In the genomic region with DNA sequence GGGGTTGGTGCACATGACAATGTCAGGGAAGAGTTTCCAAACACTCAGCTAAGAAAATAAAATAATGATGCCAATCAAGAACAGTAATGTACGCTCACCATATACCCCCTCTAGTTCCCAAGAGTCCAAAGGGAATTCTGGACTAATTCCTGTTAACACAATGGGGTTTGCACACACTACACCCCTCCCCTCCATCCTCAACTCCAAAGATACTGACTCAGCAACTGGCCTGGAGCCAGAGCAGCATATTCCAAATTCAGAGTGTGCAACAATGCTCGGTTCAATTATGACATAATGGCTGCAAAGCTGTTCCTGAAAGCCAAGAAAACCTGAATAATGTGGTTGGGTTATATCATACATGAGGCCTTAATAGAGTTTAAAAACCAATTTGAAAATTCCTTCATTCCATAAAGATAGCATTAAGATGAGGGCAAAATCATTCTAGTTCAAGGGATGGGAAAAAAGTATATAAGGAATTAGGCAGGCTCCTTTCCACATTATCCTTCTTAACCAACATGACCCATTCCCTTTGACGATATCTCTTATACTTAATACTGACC, we compare ENCODE assay signal across 16 cellular contexts. TPM values are rescaled to one million over a fixed set of nuclear protein-coding genes. Genes with fewer than 3 reads are reported as not detected.
DNase-seq lines count a peak whose midpoint lies in the region; ATAC-seq, FAIRE-seq and TF ChIP-seq lines count a peak whose summit lies in the region.
"Had no signal": no experiment of that assay in that cellular context is flagged by ENCODE, and none has a peak within 500 bp of the region (broad histone marks: within the 10 kb centered on the region; RNA-seq: fewer than 3 reads in every experiment).

No MANE protein-coding gene starts in this region.

- DNase-seq in NCI-H1694 (lab: John Stamatoyannopoulos, UW): peak; percentile 14
- no peak for DNase-seq in NCI-H1694 treated with DMSO at 0.1 percent for 48 hours (lab: John Stamatoyannopoulos, UW)
- peak; percentile 73 for DNase-seq in RCC 7860 (ENCODE audit: low spot score)
- peak; percentile 33 for DNase-seq in epithelial cell of proximal tubule (ENCODE audit: low read depth)
- DNase-seq in pulmonary artery endothelial cell (ENCODE audit: low read depth, low spot score): peak; percentile 52
- DNase-seq in WTC11 (ENCODE audit: low spot score): no peak
- DNase-seq in stimulated activated CD4-positive, alpha-beta T cell treated with anti-CD3 and anti-CD28 coated beads, Interleukin-4, amount 100 ng/mL, for 24 hours: no peak
- DNase-seq: activated CD4-positive, alpha-beta T cell treated with anti-CD3 and anti-CD28 coated beads for 1 hour; activated T-cell treated with anti-CD3 and anti-CD28 coated beads, Interleukin-2, amount 50 U/mL, for 24 hours; COR-L47; effector CD8-positive, alpha-beta T cell; stimulated activated CD8-positive, alpha-beta memory T cell treated with anti-CD3 and anti-CD28 coated beads, Interleukin-4, amount 100 ng/mL, for 48 hours had no signal

- H3K36me3 Mint-ChIP-seq in WTC11: no peaks in the 10 kb centered on the region

- H3K4me3 ChIP-seq in epithelial cell of proximal tubule (ENCODE audit: low read depth, low read length): no peak overlapping the region
- H3K4me3 ChIP-seq: lung, tibial nerve had no signal

- H3K9me3 Mint-ChIP-seq in WTC11: no peaks in the 10 kb centered on the region

- CTCF ChIA-PET in WTC11 (lab: Charles Lee): no interaction called here

- FAIRE-seq in RCC 7860 (lab: Jason Lieb, UNC): peak; percentile 66
- FAIRE-seq: A204.1 had no signal

- H3K4me1 Mint-ChIP-seq in WTC11: peaks cover 40% of the 10 kb centered on the region

- TF ChIP-seq CTCF in epithelial cell of proximal tubule (conservative IDR thresholded peaks at IDR 0.05; ENCODE audit: low read depth, low read length) (no peak), WTC11 (IDR thresholded peaks at IDR 0.05) (no peak)

- H3K27ac Mint-ChIP-seq in WTC11: no peak overlapping the region
- H3K27ac Mint-ChIP-seq: activated T-cell treated with anti-CD3 and anti-CD28 coated beads, Interleukin-2, amount 50 U/mL, for 24 hours had no signal

- no peak overlapping the region for H3K4me3 Mint-ChIP-seq in WTC11
- H3K4me3 Mint-ChIP-seq: activated T-cell treated with anti-CD3 and anti-CD28 coated beads, Interleukin-2, amount 50 U/mL, for 24 hours had no signal

- ATAC-seq in WTC11 (no peak), HG03378 (IDR thresholded peaks at IDR 0.05; ENCODE audit: unreplicated experiment) (no peak)

- POLR2A ChIA-PET in WTC11 (lab: Charles Lee): no interaction called here

- no peaks in the 10 kb centered on the region; the same call in 1 of the 2 replicates for H3K27me3 Mint-ChIP-seq in WTC11 (ENCODE audit: low read depth)
- H3K27me3 Mint-ChIP-seq: activated T-cell treated with anti-CD3 and anti-CD28 coated beads, Interleukin-2, amount 50 U/mL, for 24 hours had no signal

TF ChIP-seq in WTC11, 78 proteins besides CTCF, POLR2A, EP300 and RAD21:
- TF ChIP-seq, protein P1, sequence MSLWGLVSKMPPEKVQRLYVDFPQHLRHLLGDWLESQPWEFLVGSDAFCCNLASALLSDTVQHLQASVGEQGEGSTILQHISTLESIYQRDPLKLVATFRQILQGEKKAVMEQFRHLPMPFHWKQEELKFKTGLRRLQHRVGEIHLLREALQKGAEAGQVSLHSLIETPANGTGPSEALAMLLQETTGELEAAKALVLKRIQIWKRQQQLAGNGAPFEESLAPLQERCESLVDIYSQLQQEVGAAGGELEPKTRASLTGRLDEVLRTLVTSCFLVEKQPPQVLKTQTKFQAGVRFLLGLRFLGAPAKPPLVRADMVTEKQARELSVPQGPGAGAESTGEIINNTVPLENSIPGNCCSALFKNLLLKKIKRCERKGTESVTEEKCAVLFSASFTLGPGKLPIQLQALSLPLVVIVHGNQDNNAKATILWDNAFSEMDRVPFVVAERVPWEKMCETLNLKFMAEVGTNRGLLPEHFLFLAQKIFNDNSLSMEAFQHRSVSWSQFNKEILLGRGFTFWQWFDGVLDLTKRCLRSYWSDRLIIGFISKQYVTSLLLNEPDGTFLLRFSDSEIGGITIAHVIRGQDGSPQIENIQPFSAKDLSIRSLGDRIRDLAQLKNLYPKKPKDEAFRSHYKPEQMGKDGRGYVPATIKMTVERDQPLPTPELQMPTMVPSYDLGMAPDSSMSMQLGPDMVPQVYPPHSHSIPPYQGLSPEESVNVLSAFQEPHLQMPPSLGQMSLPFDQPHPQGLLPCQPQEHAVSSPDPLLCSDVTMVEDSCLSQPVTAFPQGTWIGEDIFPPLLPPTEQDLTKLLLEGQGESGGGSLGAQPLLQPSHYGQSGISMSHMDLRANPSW (CRISPR knock-in tag; conservative IDR thresholded peaks at IDR 0.05; ENCODE audit: low read depth): no peak
- TF ChIP-seq ZBTB21 (CRISPR knock-in tag; IDR thresholded peaks at IDR 0.05; ENCODE audit: borderline replicate concordance) (no peak), ATF6 (CRISPR knock-in tag; IDR thresholded peaks at IDR 0.05) (no peak), ZNF232 (CRISPR knock-in tag; IDR thresholded peaks at IDR 0.05) (no peak), NR2C2 (CRISPR knock-in tag; IDR thresholded peaks at IDR 0.05) (no peak), NR3C1 (CRISPR knock-in tag; conservative IDR thresholded peaks at IDR 0.05; ENCODE audit: low read depth) (no peak), MXD4 (CRISPR knock-in tag; IDR thresholded peaks at IDR 0.05; ENCODE audit: borderline replicate concordance) (no peak), OVOL2 (CRISPR knock-in tag; IDR thresholded peaks at IDR 0.05; ENCODE audit: borderline replicate concordance) (no peak), CDX4 (CRISPR knock-in tag; IDR thresholded peaks at IDR 0.05; ENCODE audit: borderline replicate concordance) (no peak)
- TF ChIP-seq, protein P2, sequence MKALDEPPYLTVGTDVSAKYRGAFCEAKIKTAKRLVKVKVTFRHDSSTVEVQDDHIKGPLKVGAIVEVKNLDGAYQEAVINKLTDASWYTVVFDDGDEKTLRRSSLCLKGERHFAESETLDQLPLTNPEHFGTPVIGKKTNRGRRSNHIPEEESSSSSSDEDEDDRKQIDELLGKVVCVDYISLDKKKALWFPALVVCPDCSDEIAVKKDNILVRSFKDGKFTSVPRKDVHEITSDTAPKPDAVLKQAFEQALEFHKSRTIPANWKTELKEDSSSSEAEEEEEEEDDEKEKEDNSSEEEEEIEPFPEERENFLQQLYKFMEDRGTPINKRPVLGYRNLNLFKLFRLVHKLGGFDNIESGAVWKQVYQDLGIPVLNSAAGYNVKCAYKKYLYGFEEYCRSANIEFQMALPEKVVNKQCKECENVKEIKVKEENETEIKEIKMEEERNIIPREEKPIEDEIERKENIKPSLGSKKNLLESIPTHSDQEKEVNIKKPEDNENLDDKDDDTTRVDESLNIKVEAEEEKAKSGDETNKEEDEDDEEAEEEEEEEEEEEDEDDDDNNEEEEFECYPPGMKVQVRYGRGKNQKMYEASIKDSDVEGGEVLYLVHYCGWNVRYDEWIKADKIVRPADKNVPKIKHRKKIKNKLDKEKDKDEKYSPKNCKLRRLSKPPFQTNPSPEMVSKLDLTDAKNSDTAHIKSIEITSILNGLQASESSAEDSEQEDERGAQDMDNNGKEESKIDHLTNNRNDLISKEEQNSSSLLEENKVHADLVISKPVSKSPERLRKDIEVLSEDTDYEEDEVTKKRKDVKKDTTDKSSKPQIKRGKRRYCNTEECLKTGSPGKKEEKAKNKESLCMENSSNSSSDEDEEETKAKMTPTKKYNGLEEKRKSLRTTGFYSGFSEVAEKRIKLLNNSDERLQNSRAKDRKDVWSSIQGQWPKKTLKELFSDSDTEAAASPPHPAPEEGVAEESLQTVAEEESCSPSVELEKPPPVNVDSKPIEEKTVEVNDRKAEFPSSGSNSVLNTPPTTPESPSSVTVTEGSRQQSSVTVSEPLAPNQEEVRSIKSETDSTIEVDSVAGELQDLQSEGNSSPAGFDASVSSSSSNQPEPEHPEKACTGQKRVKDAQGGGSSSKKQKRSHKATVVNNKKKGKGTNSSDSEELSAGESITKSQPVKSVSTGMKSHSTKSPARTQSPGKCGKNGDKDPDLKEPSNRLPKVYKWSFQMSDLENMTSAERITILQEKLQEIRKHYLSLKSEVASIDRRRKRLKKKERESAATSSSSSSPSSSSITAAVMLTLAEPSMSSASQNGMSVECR (CRISPR knock-in tag; IDR thresholded peaks at IDR 0.05; ENCODE audit: borderline replicate concordance): no peak
- TF ChIP-seq, protein P3, sequence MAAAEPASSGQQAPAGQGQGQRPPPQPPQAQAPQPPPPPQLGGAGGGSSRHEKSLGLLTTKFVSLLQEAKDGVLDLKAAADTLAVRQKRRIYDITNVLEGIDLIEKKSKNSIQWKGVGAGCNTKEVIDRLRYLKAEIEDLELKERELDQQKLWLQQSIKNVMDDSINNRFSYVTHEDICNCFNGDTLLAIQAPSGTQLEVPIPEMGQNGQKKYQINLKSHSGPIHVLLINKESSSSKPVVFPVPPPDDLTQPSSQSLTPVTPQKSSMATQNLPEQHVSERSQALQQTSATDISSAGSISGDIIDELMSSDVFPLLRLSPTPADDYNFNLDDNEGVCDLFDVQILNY (CRISPR knock-in tag; IDR thresholded peaks at IDR 0.05): no peak

RNA-seq across cellular contexts. Expression of gene C5orf63, which starts 4.5 kb away (rescaled TPM):
- 4.6 and 11.9 TPM in 2 replicates for total RNA-seq in epithelial cell of proximal tubule
- 1.3 and 1.7 TPM in 2 replicates for total RNA-seq in pulmonary artery endothelial cell
- total RNA-seq in WTC11 (2021): 3.1 to 4.1 TPM (median 3.4 TPM) in 3 replicates

RNA-seq across cellular contexts. Expression of gene MARCHF3, which starts 38.5 kb away (rescaled TPM):
- total RNA-seq in epithelial cell of proximal tubule (2.4 and 5.0 TPM in 2 replicates), pulmonary artery endothelial cell (57.9 and 101 TPM in 2 replicates), WTC11 (2021) (11.1 to 16.1 TPM (median 13.5 TPM) in 3 replicates)

Comparison
In these comparisons a context has a peak if more than half of its experiments do, and no peak if none do; other contexts are left out.
1. DNase-seq: peak in NCI-H1694 (single experiment), RCC 7860 (single experiment), epithelial cell of proximal tubule (single experiment) and pulmonary artery endothelial cell (single experiment); none in NCI-H1694 treated with DMSO at 0.1 percent for 48 hours (single experiment), WTC11 (single experiment) and stimulated activated CD4-positive, alpha-beta T cell treated with anti-CD3 and anti-CD28 coated beads, Interleukin-4, amount 100 ng/mL, for 24 hours (single experiment).